ENCODE assay signal across 7 cellular contexts in the genomic region with DNA sequence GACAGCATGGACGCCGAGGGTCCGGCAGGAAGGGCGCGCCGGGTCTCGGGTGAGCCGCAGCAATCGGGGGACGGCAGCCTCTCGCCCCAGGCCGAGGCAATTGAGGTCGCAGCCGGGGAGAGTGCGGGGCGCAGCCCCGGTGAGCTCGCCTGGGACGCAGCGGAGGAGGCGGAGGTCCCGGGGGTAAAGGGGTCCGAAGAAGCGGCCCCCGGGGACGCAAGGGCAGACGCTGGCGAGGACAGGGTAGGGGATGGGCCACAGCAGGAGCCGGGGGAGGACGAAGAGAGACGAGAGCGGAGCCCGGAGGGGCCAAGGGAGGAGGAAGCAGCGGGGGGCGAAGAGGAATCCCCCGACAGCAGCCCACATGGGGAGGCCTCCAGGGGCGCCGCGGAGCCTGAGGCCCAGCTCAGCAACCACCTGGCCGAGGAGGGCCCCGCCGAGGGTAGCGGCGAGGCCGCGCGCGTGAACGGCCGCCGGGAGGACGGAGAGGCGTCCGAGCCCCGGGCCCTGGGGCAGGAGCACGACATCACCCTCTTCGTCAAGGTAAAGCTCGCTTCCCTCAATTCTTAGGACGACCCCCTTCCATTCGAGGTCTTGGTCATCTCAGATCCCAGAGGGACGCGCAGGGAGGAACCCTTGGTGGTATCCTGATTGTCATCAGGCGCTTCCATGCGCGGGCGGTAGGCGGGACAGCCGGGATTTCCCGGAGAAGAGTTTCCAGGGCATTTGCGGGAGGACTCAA.
DNase-seq lines count a peak whose midpoint lies in the region; ATAC-seq, FAIRE-seq and TF ChIP-seq lines count a peak whose summit lies in the region.

No MANE protein-coding gene starts in this region.

- H3K4me1 Mint-ChIP-seq in activated naive CD8-positive, alpha-beta T cell (ENCODE audit: low read depth): peaks cover 12% of the 10 kb centered on the region
- peaks cover 13 to 21% of the 10 kb centered on the region in 2 donors for H3K4me1 Mint-ChIP-seq in stimulated activated naive B cell treated with anti-CD40 and anti-IgM and Interleukin-4, amounts not matched to agents 10 μg/mL and 1 μg/mL and 100 μg/mL, for 72 hours

- ATAC-seq in GM18505 (IDR thresholded peaks at IDR 0.05; ENCODE audit: unreplicated experiment): no peak
- peak; percentile 41 to 50 for ATAC-seq in stimulated activated naive B cell treated with anti-CD40 and anti-IgM and Interleukin-4, amounts not matched to agents 10 μg/mL and 1 μg/mL and 100 μg/mL, for 72 hours (replicated peaks)

- H3K4me3 Mint-ChIP-seq in activated naive CD8-positive, alpha-beta T cell: peak overlapping the region; percentile 69
- H3K4me3 Mint-ChIP-seq in stimulated activated naive B cell treated with anti-CD40 and anti-IgM and Interleukin-4, amounts not matched to agents 10 μg/mL and 1 μg/mL and 100 μg/mL, for 72 hours: peak overlapping the region; percentile 75 to 77

- FAIRE-seq in D721Med (lab: Jason Lieb, UNC): no peak

- no peak for TF ChIP-seq CTCF in D721Med (IDR thresholded peaks at IDR 0.05; ENCODE audit: insufficient read depth, missing control alignments)

- no peaks in the 10 kb centered on the region for H3K36me3 Mint-ChIP-seq in activated naive CD8-positive, alpha-beta T cell
- H3K36me3 Mint-ChIP-seq in stimulated activated naive B cell treated with anti-CD40 and anti-IgM and Interleukin-4, amounts not matched to agents 10 μg/mL and 1 μg/mL and 100 μg/mL, for 72 hours: peaks cover 0 to 2% of the 10 kb centered on the region in 2 donors

- no peak overlapping the region for H3K27ac Mint-ChIP-seq in activated naive CD8-positive, alpha-beta T cell
- H3K27ac Mint-ChIP-seq in stimulated activated naive B cell treated with anti-CD40 and anti-IgM and Interleukin-4, amounts not matched to agents 10 μg/mL and 1 μg/mL and 100 μg/mL, for 72 hours: no peak overlapping the region

- DNase-seq in iPS-NIHi11 (ENCODE audit: low spot score) (peak; percentile 45), D721Med (ENCODE audit: insufficient read length, low spot score) (no peak), NAMALWA (ENCODE audit: low spot score) (no peak), putamen (ENCODE audit: low spot score) (no peak)
- no peak for DNase-seq in stimulated activated naive B cell treated with anti-CD40 and anti-IgM and Interleukin-4, amounts not matched to agents 10 μg/mL and 1 μg/mL and 100 μg/mL, for 72 hours

- peaks cover 25% of the 10 kb centered on the region for H3K27me3 Mint-ChIP-seq in activated naive CD8-positive, alpha-beta T cell
- peaks cover 61 to 70% of the 10 kb centered on the region in 2 donors for H3K27me3 Mint-ChIP-seq in stimulated activated naive B cell treated with anti-CD40 and anti-IgM and Interleukin-4, amounts not matched to agents 10 μg/mL and 1 μg/mL and 100 μg/mL, for 72 hours

- TF ChIP-seq POLR2A in GM18505 (IDR thresholded peaks at IDR 0.05; ENCODE audit: borderline replicate concordance, extremely low read depth, insufficient read depth, insufficient read length): peak; percentile 43

- no peaks in the 10 kb centered on the region for H3K9me3 Mint-ChIP-seq in activated naive CD8-positive, alpha-beta T cell (ENCODE audit: low read depth)
- no peaks in the 10 kb centered on the region for H3K9me3 Mint-ChIP-seq in stimulated activated naive B cell treated with anti-CD40 and anti-IgM and Interleukin-4, amounts not matched to agents 10 μg/mL and 1 μg/mL and 100 μg/mL, for 72 hours
